ENCODE assay signal across 8 cellular contexts in genomic region chr14:74618078-74618952, GRCh38. TPM values are rescaled to one million over a fixed set of nuclear protein-coding genes. Genes with fewer than 3 reads are reported as not detected.
DNase-seq lines count a peak whose midpoint lies in the region; TF ChIP-seq lines count a peak whose summit lies in the region.

No MANE protein-coding gene starts in this region.

- TF ChIP-seq CTCF in OCI-LY1 (IDR thresholded peaks at IDR 0.05; ENCODE audit: low read length), result no peak

- H2AFZ ChIP-seq in OCI-LY1 (ENCODE audit: low read length), result peak overlapping the region; percentile 8; the same call in 1 of the 2 replicates

- no peaks in the 10 kb centered on the region for H4K20me1 ChIP-seq in OCI-LY1 (ENCODE audit: insufficient read depth, low read length)

- H3K9me3 ChIP-seq in OCI-LY1 (ENCODE audit: low read length), result no peaks in the 10 kb centered on the region

- H3K9me3 Mint-ChIP-seq in activated T-cell treated with anti-CD3 and anti-CD28 coated beads, Interleukin-2, amount 50 U/mL, for 24 hours, result no peaks in the 10 kb centered on the region

- H3K79me2 ChIP-seq in OCI-LY1 (ENCODE audit: insufficient read depth, low read length), result no peaks in the 10 kb centered on the region

- peak overlapping the region; percentile 24 for H3K4me3 ChIP-seq in OCI-LY1 (ENCODE audit: low read depth, low read length, poor library complexity, severe bottlenecking)

- no peaks in the 10 kb centered on the region for H3K9me2 ChIP-seq in OCI-LY1 (ENCODE audit: low read depth, low read length)

- peak overlapping the region; percentile 45 for H3K4me3 Mint-ChIP-seq in activated T-cell treated with anti-CD3 and anti-CD28 coated beads, Interleukin-2, amount 50 U/mL, for 24 hours

- no peaks in the 10 kb centered on the region for H3K36me3 Mint-ChIP-seq in activated T-cell treated with anti-CD3 and anti-CD28 coated beads, Interleukin-2, amount 50 U/mL, for 24 hours (ENCODE audit: low read depth)

- no peaks in the 10 kb centered on the region for H3K36me3 ChIP-seq in OCI-LY1 (ENCODE audit: insufficient read depth, low read length)

- peaks cover 30% of the 10 kb centered on the region for H3K27me3 Mint-ChIP-seq in activated T-cell treated with anti-CD3 and anti-CD28 coated beads, Interleukin-2, amount 50 U/mL, for 24 hours

- DNase-seq in GF-D8 (lab: John Stamatoyannopoulos, UW) (peak; percentile 21), glomerular endothelial cell (ENCODE audit: extremely low read depth, low read depth, low spot score) (peak; percentile 85), T1000 (lab: John Stamatoyannopoulos, UW) (no peak), caudate nucleus (lab: John Stamatoyannopoulos, UW) (no peak), NCI-H526 treated with DMSO at 0.1 percent for 48 hours (lab: John Stamatoyannopoulos, UW) (no peak)
- DNase-seq in activated T-cell treated with anti-CD3 and anti-CD28 coated beads, Interleukin-2, amount 50 U/mL, for 24 hours, result peak; percentile 77
- DNase-seq in stimulated activated CD4-positive, alpha-beta T cell treated with anti-CD3 and anti-CD28 coated beads, Interleukin-4, amount 100 ng/mL, for 4 hours, result peak; percentile 12 to 52

- no peaks in the 10 kb centered on the region for H3F3A ChIP-seq in OCI-LY1 (ENCODE audit: insufficient read depth, low read length)

- H3K27ac ChIP-seq in OCI-LY1 (ENCODE audit: low read depth, low read length, poor library complexity, severe bottlenecking) (no peak overlapping the region), caudate nucleus (ENCODE audit: low read depth, low read length) (no peak overlapping the region)

- no peaks in the 10 kb centered on the region for H3K27me3 ChIP-seq in OCI-LY1 (ENCODE audit: insufficient read depth, low read length)

- no peak overlapping the region; the same call in 1 of the 2 replicates for H3K9ac ChIP-seq in OCI-LY1 (ENCODE audit: low read length)

- H3K4me1 Mint-ChIP-seq in activated T-cell treated with anti-CD3 and anti-CD28 coated beads, Interleukin-2, amount 50 U/mL, for 24 hours (ENCODE audit: low read depth), result peaks cover 70% of the 10 kb centered on the region

- H3K27ac Mint-ChIP-seq in activated T-cell treated with anti-CD3 and anti-CD28 coated beads, Interleukin-2, amount 50 U/mL, for 24 hours, result peak overlapping the region; percentile 83

- H3K4me2 ChIP-seq in OCI-LY1 (ENCODE audit: low read length), result peak overlapping the region; percentile 45

- H3K4me1 ChIP-seq in OCI-LY1 (ENCODE audit: insufficient read depth, low read length, severe bottlenecking), result peaks cover 16% of the 10 kb centered on the region

RNA-seq across cellular contexts. Expression of gene LTBP2, which starts 6.3 kb away (rescaled TPM):
- 251 and 261 TPM in 2 replicates for total RNA-seq in glomerular endothelial cell

Comparison
In these comparisons a context has a peak if more than half of its experiments do, and no peak if none do; other contexts are left out.
1. DNase-seq: peak in GF-D8 (single experiment), activated T-cell treated with anti-CD3 and anti-CD28 coated beads, Interleukin-2, amount 50 U/mL, for 24 hours (single experiment), glomerular endothelial cell (single experiment) and stimulated activated CD4-positive, alpha-beta T cell treated with anti-CD3 and anti-CD28 coated beads, Interleukin-4, amount 100 ng/mL, for 4 hours (2 of 2); none in T1000 (single experiment), caudate nucleus (0 of 61) and NCI-H526 treated with DMSO at 0.1 percent for 48 hours (single experiment).